In the genomic region with DNA sequence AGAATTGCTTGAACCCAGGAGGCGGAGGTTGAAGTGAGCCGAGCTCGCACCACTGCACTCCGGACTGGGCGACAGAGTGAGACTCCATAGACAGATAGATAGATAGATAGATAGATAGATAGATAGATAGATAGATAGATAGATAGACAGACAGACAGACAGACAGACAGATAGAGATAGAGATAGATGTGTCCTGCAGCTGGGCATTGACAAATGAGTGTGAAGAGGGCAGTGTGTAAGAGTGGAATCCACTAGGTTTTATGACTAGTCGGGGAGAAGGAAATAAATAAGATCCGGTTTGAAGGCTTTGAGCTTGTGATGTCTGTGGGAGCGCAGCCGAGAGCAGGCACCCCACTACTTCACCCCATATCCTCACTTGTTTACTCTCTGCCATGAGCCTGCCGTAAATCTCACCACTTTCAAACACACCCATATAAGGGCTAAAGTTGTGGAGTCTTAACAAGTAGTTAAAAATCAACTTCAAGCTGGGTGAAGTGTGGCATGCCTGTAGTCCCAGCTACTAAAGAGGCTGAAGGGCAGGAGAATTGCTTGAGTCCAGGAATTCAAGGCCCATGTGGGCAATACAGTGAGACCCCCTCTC, we compare ENCODE assay signal across 15 cellular contexts. TPM values are rescaled to one million over a fixed set of nuclear protein-coding genes. Genes with fewer than 3 reads are reported as not detected.
DNase-seq lines count a peak whose midpoint lies in the region; ATAC-seq, FAIRE-seq and TF ChIP-seq lines count a peak whose summit lies in the region.
"Had no signal": no experiment of that assay in that cellular context is flagged by ENCODE, and none has a peak within 500 bp of the region (broad histone marks: within the 10 kb centered on the region; RNA-seq: fewer than 3 reads in every experiment).

No MANE protein-coding gene starts in this region.

- no peak for FAIRE-seq in pancreas (lab: Jason Lieb, UNC)

- POLR2A ChIA-PET in CD8-positive, alpha-beta memory T cell (lab: Charles Lee): interaction anchor here (0.5 to 3.7 kb wide), 4 partner anchors 21 to 651 kb away, joined by 3 to 33 read pairs (median 4); a partner anchor contains a TSS

- peak; percentile 18 to 65 (median 29) for DNase-seq in CD8-positive, alpha-beta memory T cell
- DNase-seq in HT-29 (ENCODE audit: low spot score) (peak; percentile 87), naive B cell (no peak), GM19240 (ENCODE audit: insufficient read length, low spot score) (no peak), pancreas (no peak), HuH-7.5 (ENCODE audit: low spot score) (no peak), NCI-H526 treated with DMSO at 0.1 percent for 48 hours (lab: John Stamatoyannopoulos, UW) (no peak)
- DNase-seq: DMS153; foreskin keratinocyte; H9; left cardiac atrium; NCI-H510A; stimulated activated CD4-positive, alpha-beta T cell treated with anti-CD3 and anti-CD28 coated beads, Interleukin-12 subunit alpha, Interleukin-12 subunit beta, amount 100 ng/mL, for 4 hours; upper lobe of left lung had no signal

- peaks cover 0 to 3% of the 10 kb centered on the region in 2 donors for H3K27me3 Mint-ChIP-seq in CD8-positive, alpha-beta memory T cell
- H3K27me3 Mint-ChIP-seq in brain (peaks cover 31% of the 10 kb centered on the region), naive B cell (no peaks in the 10 kb centered on the region)

- H3K9me3 ChIP-seq in CD8-positive, alpha-beta memory T cell (ENCODE audit: low read length): no peaks in the 10 kb centered on the region
- H3K9me3 ChIP-seq in pancreas: no peaks in the 10 kb centered on the region
- H3K9me3 ChIP-seq: upper lobe of left lung had no signal

- peaks cover 79 to 91% (median 89%) of the 10 kb centered on the region in 3 donors for H3K4me1 Mint-ChIP-seq in CD8-positive, alpha-beta memory T cell
- H3K4me1 Mint-ChIP-seq in brain: peaks cover 18% of the 10 kb centered on the region
- H3K4me1 Mint-ChIP-seq in naive B cell: peaks cover 37 to 54% (median 44%) of the 10 kb centered on the region in 3 donors

- intact Hi-C loops in pancreas (cut with DNase I): no loop called here

- CTCF ChIA-PET in CD8-positive, alpha-beta memory T cell (lab: Charles Lee): interaction anchor here (0.8 to 2.1 kb wide), 6 partner anchors 8 to 157 kb away, joined by 3 to 8 read pairs (median 4); a partner anchor contains a TSS

- WGBS in pancreas, 2 donors: 85 to 87% methylated on average over 10 of the region's 10 CpGs

- H3K27ac ChIP-seq in CD8-positive, alpha-beta memory T cell (ENCODE audit: low read depth, low read length): no peak overlapping the region
- no peak overlapping the region for H3K27ac ChIP-seq in pancreas
- H3K27ac ChIP-seq: foreskin keratinocyte had no signal

- no peak overlapping the region for H3K4me3 ChIP-seq in CD8-positive, alpha-beta memory T cell (ENCODE audit: low read length)
- no peak overlapping the region for H3K4me3 ChIP-seq in pancreas

- H3K9me3 Mint-ChIP-seq in CD8-positive, alpha-beta memory T cell: no peaks in the 10 kb centered on the region
- H3K9me3 Mint-ChIP-seq in brain (peaks cover 0 to 3% (median 0%) of the 10 kb centered on the region in 5 experiments), naive B cell (no peaks in the 10 kb centered on the region)
- H3K9me3 Mint-ChIP-seq: H9 had no signal

- peak overlapping the region; percentile 75 to 97 (median 92) for H3K27ac Mint-ChIP-seq in CD8-positive, alpha-beta memory T cell
- H3K27ac Mint-ChIP-seq in brain (peak overlapping the region in 1 of 5 experiments; percentile 71), naive B cell (peak overlapping the region in 4 of 6 donors; percentile 25 to 60 (median 46))
- H3K27ac Mint-ChIP-seq: H9 had no signal

- H3K4me3 Mint-ChIP-seq in CD8-positive, alpha-beta memory T cell: peak overlapping the region; percentile 63 to 87 (median 81)
- peak overlapping the region in 4 of 5 experiments; percentile 70 to 88 (median 86) for H3K4me3 Mint-ChIP-seq in brain
- H3K4me3 Mint-ChIP-seq in naive B cell: peak overlapping the region; percentile 25 to 89 (median 78)

- no peaks in the 10 kb centered on the region for H3K27me3 ChIP-seq in CD8-positive, alpha-beta memory T cell (ENCODE audit: insufficient read depth, low read length, poor library complexity, severe bottlenecking)
- H3K27me3 ChIP-seq in pancreas: no peaks in the 10 kb centered on the region
- H3K27me3 ChIP-seq: upper lobe of left lung had no signal

- TF ChIP-seq CTCF in brain (conservative IDR thresholded peaks at IDR 0.05): no peak
- TF ChIP-seq CTCF in pancreas (IDR thresholded peaks at IDR 0.05): no peak

- no peaks in the 10 kb centered on the region for H3K36me3 ChIP-seq in CD8-positive, alpha-beta memory T cell (ENCODE audit: insufficient read depth, low read length)
- H3K36me3 ChIP-seq in pancreas: no peaks in the 10 kb centered on the region
- H3K36me3 ChIP-seq: upper lobe of left lung had no signal

- peaks cover 0 to 8% (median 4%) of the 10 kb centered on the region in 3 donors for H3K36me3 Mint-ChIP-seq in CD8-positive, alpha-beta memory T cell
- H3K36me3 Mint-ChIP-seq in brain: peaks cover 10% of the 10 kb centered on the region
- no peaks in the 10 kb centered on the region for H3K36me3 Mint-ChIP-seq in naive B cell

- H3K4me1 ChIP-seq in CD8-positive, alpha-beta memory T cell (ENCODE audit: insufficient read depth, low read length): peaks cover 72% of the 10 kb centered on the region
- peaks cover 0 to 6% (median 0%) of the 10 kb centered on the region in 3 donors for H3K4me1 ChIP-seq in pancreas

- ATAC-seq in naive B cell (ENCODE audit: low read depth in 2 of 2) (no peak), pancreas (no peak)
- ATAC-seq: foreskin keratinocyte had no signal

RNA-seq across cellular contexts. Expression of a gene that starts 1.4 kb away (rescaled TPM):
- total RNA-seq in CD8-positive, alpha-beta memory T cell: 1 to 10 TPM; 5.0 to 5.3 TPM
- 18.1 TPM for polyA plus RNA-seq in CD8-positive, alpha-beta memory T cell
- total RNA-seq in HT-29 (2014; rRNA removed; shearing (Covaris generic)): 11.2 and 15.0 TPM in 2 replicates
- polyA plus RNA-seq in brain (ENCODE audit: insufficient read depth, low read depth, low replicate concordance): 8.7 TPM
- polyA plus RNA-seq in naive B cell (ENCODE audit: low read depth in 6 of 6): 10 to 100 TPM in 1 of 6 donors, 1 to 10 TPM in 5; 5.1 to 19.4 (median 9.1) TPM
- 10 to 100 TPM in 2 of 6 donors, 1 to 10 TPM in 4; 2.8 to 14.8 (median 4.4) TPM for total RNA-seq in pancreas
- polyA plus RNA-seq in pancreas: 1 to 10 TPM; 2.6 to 6.3 TPM

Comparison
In these comparisons a context has a peak if more than half of its experiments do, and no peak if none do; other contexts are left out.
1. DNase-seq: peak in CD8-positive, alpha-beta memory T cell (5 of 5) and HT-29 (single experiment); none in naive B cell (single experiment), GM19240 (single experiment), pancreas (0 of 6), HuH-7.5 (single experiment) and NCI-H526 treated with DMSO at 0.1 percent for 48 hours (single experiment).
2. Peak in every context shown above with its lines, with median percentiles within 50 percentile points of each other: H3K4me3 Mint-ChIP-seq.